8 cellular contexts compared by ENCODE assay signal in the genomic region with DNA sequence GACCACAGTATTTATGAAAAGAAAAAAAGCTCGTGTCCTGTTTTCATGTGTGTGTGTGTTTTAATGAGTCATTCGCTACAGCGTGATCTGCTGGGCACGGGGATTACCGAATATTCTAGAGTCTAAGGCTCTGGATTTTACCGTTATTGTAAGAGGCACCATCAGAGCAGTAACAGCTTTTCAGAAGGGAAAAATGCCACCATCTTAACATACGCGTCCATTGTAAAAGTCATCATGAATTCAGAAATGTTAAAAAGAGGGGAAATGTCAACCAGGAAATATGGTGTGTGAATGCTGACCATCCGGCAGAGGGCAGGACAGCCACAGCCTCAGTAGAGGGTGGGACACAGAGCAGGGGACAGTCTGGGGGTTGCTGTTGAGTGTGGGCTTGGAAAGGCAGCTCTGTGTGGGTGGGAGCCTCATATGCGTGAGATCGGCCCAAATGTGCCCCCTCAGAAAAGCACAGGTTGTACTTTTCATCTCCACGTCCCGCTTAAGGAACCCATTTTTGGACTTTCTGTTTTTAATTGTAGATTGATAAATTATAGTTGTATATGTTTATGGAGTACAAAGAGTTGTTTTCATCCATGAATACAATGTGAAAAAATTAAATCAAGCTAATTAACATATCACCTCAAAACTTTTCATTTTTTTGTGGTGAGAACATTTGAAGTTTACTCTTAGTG.
DNase-seq lines count a peak whose midpoint lies in the region; ATAC-seq and TF ChIP-seq lines count a peak whose summit lies in the region.

No MANE protein-coding gene starts in this region.

- no peak overlapping the region for H3K27ac Mint-ChIP-seq in activated T-cell treated with anti-CD3 and anti-CD28 coated beads, Interleukin-2, amount 50 U/mL, for 72 hours

- H3K4me1 Mint-ChIP-seq in activated T-cell treated with anti-CD3 and anti-CD28 coated beads, Interleukin-2, amount 50 U/mL, for 72 hours (ENCODE audit: low read depth): peaks cover 4% of the 10 kb centered on the region

- peaks cover 6% of the 10 kb centered on the region for H3K27me3 Mint-ChIP-seq in activated T-cell treated with anti-CD3 and anti-CD28 coated beads, Interleukin-2, amount 50 U/mL, for 72 hours (ENCODE audit: low read depth)

- peaks cover 0 to 4% of the 10 kb centered on the region in 2 donors for H3K9me3 Mint-ChIP-seq in activated T-cell treated with anti-CD3 and anti-CD28 coated beads, Interleukin-2, amount 50 U/mL, for 72 hours

- DNase-seq in COLO829 (ENCODE audit: low spot score) (peak; percentile 68), LHCN-M2 (ENCODE audit: low read depth) (peak; percentile 40), body of pancreas (no peak), lower lobe of right lung (no peak), DMS79 treated with DMSO at 0.1 percent for 48 hours (lab: John Stamatoyannopoulos, UW) (no peak), left colon (no peak), suprapubic skin (ENCODE audit: low spot score in 2 of 2) (no peak)
- DNase-seq in activated T-cell treated with anti-CD3 and anti-CD28 coated beads, Interleukin-2, amount 50 U/mL, for 72 hours: no peak

- intact Hi-C loops in body of pancreas (cut with DNase I): no loop called here
- intact Hi-C loops in lower lobe of right lung (cut with DNase I): no loop called here
- intact Hi-C loops in left colon (cut with DNase I, micrococcal nuclease): loop anchor here in 1 of 2 donors (5.0 kb wide), 1 partner anchor 200 kb away; no protein-coding TSS in a partner anchor

- H3K27me3 ChIP-seq in body of pancreas (no peaks in the 10 kb centered on the region), lower lobe of right lung (ENCODE audit: low read depth) (no peaks in the 10 kb centered on the region), suprapubic skin (peaks cover 3% of the 10 kb centered on the region)

- no peak overlapping the region for H3K27ac ChIP-seq in body of pancreas
- H3K27ac ChIP-seq in lower lobe of right lung: no peak overlapping the region
- H3K27ac ChIP-seq in suprapubic skin: no peak overlapping the region

- H3K36me3 ChIP-seq in body of pancreas (replicated peaks in 1 of 2; ENCODE audit: insufficient read depth in 1 of 2, low read depth in 2 of 2): no peaks in the 10 kb centered on the region
- H3K36me3 ChIP-seq in lower lobe of right lung: no peaks in the 10 kb centered on the region
- H3K36me3 ChIP-seq in suprapubic skin: no peaks in the 10 kb centered on the region

- TF ChIP-seq EP300 in suprapubic skin (IDR thresholded peaks at IDR 0.05): no peak

- no peak for TF ChIP-seq POLR2A in body of pancreas (IDR thresholded peaks at IDR 0.05)
- TF ChIP-seq POLR2A in suprapubic skin (IDR thresholded peaks at IDR 0.05): no peak

- H3K4me3 Mint-ChIP-seq in activated T-cell treated with anti-CD3 and anti-CD28 coated beads, Interleukin-2, amount 50 U/mL, for 72 hours: no peak overlapping the region

- H3K36me3 Mint-ChIP-seq in activated T-cell treated with anti-CD3 and anti-CD28 coated beads, Interleukin-2, amount 50 U/mL, for 72 hours (ENCODE audit: insufficient read depth in 2 of 2): no peaks in the 10 kb centered on the region

- ATAC-seq in body of pancreas (peak; percentile 50), lower lobe of right lung (peak; percentile 57 to 71), left colon (no peak)
- ATAC-seq in activated T-cell treated with anti-CD3 and anti-CD28 coated beads, Interleukin-2, amount 50 U/mL, for 72 hours (replicated peaks in 1 of 2): no peak

- H3K9me3 ChIP-seq in body of pancreas (no peaks in the 10 kb centered on the region), lower lobe of right lung (no peaks in the 10 kb centered on the region), suprapubic skin (no peaks in the 10 kb centered on the region)

- no peak overlapping the region for H3K4me3 ChIP-seq in body of pancreas
- H3K4me3 ChIP-seq in lower lobe of right lung: no peak overlapping the region
- no peak overlapping the region for H3K4me3 ChIP-seq in suprapubic skin

- peak in 6 of 7 experiments; percentile 31 to 65 (median 52) for TF ChIP-seq CTCF in body of pancreas (IDR thresholded peaks at IDR 0.05)
- TF ChIP-seq CTCF in lower lobe of right lung (IDR thresholded peaks at IDR 0.05): peak; percentile 44
- TF ChIP-seq CTCF in suprapubic skin (IDR thresholded peaks at IDR 0.05): no peak

- 54 to 56% methylated on average over 13 of the region's 13 CpGs for whole genome bisulfite sequencing in body of pancreas, 2 donors
- WGBS in suprapubic skin: 73% methylated on average over 13 of the region's 13 CpGs

- H3K4me1 ChIP-seq in body of pancreas (no peaks in the 10 kb centered on the region), lower lobe of right lung (no peaks in the 10 kb centered on the region), suprapubic skin (no peaks in the 10 kb centered on the region)

Comparison
In these comparisons a context has a peak if more than half of its experiments do, and no peak if none do; other contexts are left out.
1. DNase-seq: peak in COLO829 (single experiment) and LHCN-M2 (single experiment); none in body of pancreas (0 of 4), lower lobe of right lung (single experiment), activated T-cell treated with anti-CD3 and anti-CD28 coated beads, Interleukin-2, amount 50 U/mL, for 72 hours (0 of 2), DMS79 treated with DMSO at 0.1 percent for 48 hours (single experiment), left colon (0 of 2) and suprapubic skin (0 of 2).
2. ATAC-seq: peak in body of pancreas (single experiment) and lower lobe of right lung (2 of 2); none in activated T-cell treated with anti-CD3 and anti-CD28 coated beads, Interleukin-2, amount 50 U/mL, for 72 hours (0 of 2) and left colon (single experiment).
3. CTCF ChIP-seq: peak in body of pancreas (6 of 7) and lower lobe of right lung (single experiment); none in suprapubic skin (0 of 2).